Comparison of ENCODE assay signal across 38 cellular contexts in the genomic region with DNA sequence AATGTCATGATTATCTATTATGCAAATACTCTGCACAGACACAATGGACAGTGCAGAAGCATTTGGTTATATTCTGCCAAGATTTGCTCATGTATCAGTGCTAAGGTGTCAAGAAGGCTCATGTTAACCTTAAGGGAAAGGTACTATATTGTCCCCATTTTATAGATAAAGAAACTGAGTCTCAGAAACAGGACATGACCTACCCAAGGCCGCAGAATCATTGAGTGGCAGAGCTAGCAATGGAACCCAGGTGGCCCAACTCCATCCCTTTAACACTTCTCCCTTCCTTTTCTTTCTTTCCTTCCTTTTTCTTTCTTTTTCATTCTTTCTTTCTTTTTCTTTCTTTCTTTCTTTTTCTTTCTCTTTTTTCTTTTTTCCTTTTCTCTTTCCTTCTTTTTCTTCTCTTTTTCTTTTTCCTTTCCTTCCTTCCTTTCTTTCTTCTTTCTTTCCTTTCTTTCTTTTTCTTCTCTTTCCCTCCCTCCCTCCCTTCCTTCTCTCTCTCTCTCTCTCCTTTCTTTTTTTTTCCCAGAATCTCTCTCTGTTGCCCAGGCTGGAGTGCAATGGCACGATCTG.
"Had no signal": no experiment of that assay in that cellular context is flagged by ENCODE, and none has a peak within 500 bp of the region (broad histone marks: within the 10 kb centered on the region; RNA-seq: fewer than 3 reads in every experiment).

No MANE protein-coding gene starts in this region.

- FAIRE-seq: bronchial epithelial cell, TTC549 had no signal

- DNase-seq: activated CD4-positive, alpha-beta memory T cell treated with anti-CD3 and anti-CD28 coated beads, Interleukin-2, amount 10 ng/mL, durations not matched to agents 7 days and 5 days; activated CD4-positive, alpha-beta T cell treated with anti-CD3 and anti-CD28 coated beads for 1 hour; activated CD4-positive, alpha-beta T cell treated with anti-CD3 and anti-CD28 coated beads for 36 hours; activated CD4-positive, alpha-beta T cell treated with anti-CD3 and anti-CD28 coated beads for 48 hours; activated CD4-positive, alpha-beta T cell treated with anti-CD3 and anti-CD28 coated beads, Interleukin-2, amount 10 ng/mL, durations not matched to agents 7 days and 5 days; activated CD4-positive, alpha-beta T cell treated with anti-CD3 and anti-CD28 coated beads, Interleukin-2, amount 50 U/mL, for 48 hours; activated CD4-positive, CD25-positive, alpha-beta regulatory T cell; activated CD8-positive, alpha-beta memory T cell treated with anti-CD3 and anti-CD28 coated beads for 24 hours; activated CD8-positive, alpha-beta memory T cell treated with anti-CD3 and anti-CD28 coated beads, Interleukin-2, amount 10 ng/mL, durations not matched to agents 7 days and 5 days; activated CD8-positive, alpha-beta memory T cell treated with anti-CD3 and anti-CD28 coated beads, Interleukin-2, amount 50 U/mL, for 48 hours; activated effector memory CD4-positive, alpha-beta T cell treated with Interleukin-2 at 50 U/mL for 16 hours; activated gamma-delta T cell; activated naive CD4-positive, alpha-beta T cell treated with anti-CD3 and anti-CD28 coated beads, Interleukin-2, amount 10 ng/mL, durations not matched to agents 7 days and 5 days; activated naive CD4-positive, alpha-beta T cell treated with Interleukin-2 at 50 U/mL for 16 hours; activated naive CD8-positive, alpha-beta T cell treated with anti-CD3 and anti-CD28 coated beads, Interleukin-2, amount 10 ng/mL, durations not matched to agents 7 days and 5 days; activated naive CD8-positive, alpha-beta T cell treated with anti-CD3 and anti-CD28 coated beads, Interleukin-2, amount 50 U/mL, for 24 hours; activated T-cell treated with anti-CD3 and anti-CD28 coated beads, Interleukin-2, amount 50 U/mL, for 24 hours; activated T-cell treated with anti-CD3 and anti-CD28 coated beads, Interleukin-2, amount 50 U/mL, for 48 hours; amygdala; anterior cingulate cortex; caudate nucleus; cerebellar nuclear complex; T-helper 1 cell; T-helper 2 cell; T-helper 9 cell had no signal

- H3K4me1 ChIP-seq: ascending aorta had no signal

- H3K27ac Mint-ChIP-seq: activated CD4-positive, alpha-beta memory T cell treated with anti-CD3 and anti-CD28 coated beads, Interleukin-2, amount 10 ng/mL, durations not matched to agents 7 days and 5 days; activated CD4-positive, alpha-beta T cell treated with anti-CD3 and anti-CD28 coated beads for 36 hours; activated CD4-positive, alpha-beta T cell treated with anti-CD3 and anti-CD28 coated beads, Interleukin-2, amount 10 ng/mL, durations not matched to agents 7 days and 5 days; activated CD8-positive, alpha-beta memory T cell treated with anti-CD3 and anti-CD28 coated beads, Interleukin-2, amount 10 ng/mL, durations not matched to agents 7 days and 5 days; activated naive CD4-positive, alpha-beta T cell treated with anti-CD3 and anti-CD28 coated beads, Interleukin-2, amount 10 ng/mL, durations not matched to agents 7 days and 5 days; activated naive CD4-positive, alpha-beta T cell treated with anti-CD3 and anti-CD28 coated beads, Interleukin-2, amount 50 U/mL, for 24 hours; activated naive CD8-positive, alpha-beta T cell; activated naive CD8-positive, alpha-beta T cell treated with anti-CD3 and anti-CD28 coated beads, Interleukin-2, amount 10 ng/mL, durations not matched to agents 7 days and 5 days; activated naive CD8-positive, alpha-beta T cell treated with anti-CD3 and anti-CD28 coated beads, Interleukin-2, amount 50 U/mL, for 24 hours; activated T-helper 2 cell treated with anti-CD3 and anti-CD28 coated beads, Interferon-gamma antibody, Interleukin-2, Interleukin-4, amounts not matched to agents 10 μg/mL and 5 μg/mL and 100 μg/mL, durations not matched to agents 14 hours and 24 hours and 36 hours; brain; T-helper 1 cell treated with Interleukin-12 subunit alpha and Interleukin-12 subunit beta and Interleukin-4 antibody, amounts not matched to agents 30 μg/mL and 1 μg/mL, for 36 hours; T-helper 2 cell treated with Interferon-gamma antibody and Interleukin-4, amounts not matched to agents 5 μg/mL and 100 μg/mL, for 36 hours had no signal

- H3K27me3 ChIP-seq: ascending aorta, cardiac muscle cell had no signal

- H3K36me3 Mint-ChIP-seq: activated CD8-positive, alpha-beta memory T cell treated with anti-CD3 and anti-CD28 coated beads, Interleukin-2, amount 10 ng/mL, durations not matched to agents 7 days and 5 days; activated naive CD4-positive, alpha-beta T cell treated with anti-CD3 and anti-CD28 coated beads, Interleukin-2, amount 10 ng/mL, durations not matched to agents 7 days and 5 days; activated naive CD8-positive, alpha-beta T cell treated with anti-CD3 and anti-CD28 coated beads, Interleukin-2, amount 10 ng/mL, durations not matched to agents 7 days and 5 days had no signal

- H3K27me3 Mint-ChIP-seq: activated naive CD4-positive, alpha-beta T cell treated with anti-CD3 and anti-CD28 coated beads, Interleukin-2, amount 50 U/mL, for 24 hours; activated naive CD8-positive, alpha-beta T cell; activated naive CD8-positive, alpha-beta T cell treated with anti-CD3 and anti-CD28 coated beads, Interleukin-2, amount 10 ng/mL, durations not matched to agents 7 days and 5 days; activated T-cell treated with anti-CD3 and anti-CD28 coated beads, Interleukin-2, amount 50 U/mL, for 24 hours had no signal

- H3K36me3 ChIP-seq: ascending aorta, cardiac muscle cell had no signal

- ATAC-seq: activated CD4-positive, alpha-beta T cell treated with anti-CD3 and anti-CD28 coated beads for 36 hours; activated CD4-positive, CD25-positive, alpha-beta regulatory T cell treated with anti-CD3 and anti-CD28 coated beads, Interleukin-2, amount 50 U/mL, for 24 hours; activated CD8-positive, alpha-beta memory T cell treated with anti-CD3 and anti-CD28 coated beads, Interleukin-2, amount 10 ng/mL, durations not matched to agents 7 days and 5 days; activated naive CD8-positive, alpha-beta T cell treated with anti-CD3 and anti-CD28 coated beads, Interleukin-2, amount 50 U/mL, for 24 hours had no signal

- H3K4me1 Mint-ChIP-seq: activated CD4-positive, alpha-beta memory T cell treated with anti-CD3 and anti-CD28 coated beads, Interleukin-2, amount 10 ng/mL, durations not matched to agents 7 days and 5 days; activated CD4-positive, alpha-beta T cell treated with anti-CD3 and anti-CD28 coated beads for 36 hours; activated CD4-positive, alpha-beta T cell treated with anti-CD3 and anti-CD28 coated beads, Interleukin-2, amount 10 ng/mL, durations not matched to agents 7 days and 5 days; activated CD8-positive, alpha-beta memory T cell treated with anti-CD3 and anti-CD28 coated beads, Interleukin-2, amount 10 ng/mL, durations not matched to agents 7 days and 5 days; activated naive CD4-positive, alpha-beta T cell treated with anti-CD3 and anti-CD28 coated beads, Interleukin-2, amount 10 ng/mL, durations not matched to agents 7 days and 5 days; activated naive CD4-positive, alpha-beta T cell treated with anti-CD3 and anti-CD28 coated beads, Interleukin-2, amount 50 U/mL, for 24 hours; activated naive CD8-positive, alpha-beta T cell treated with anti-CD3 and anti-CD28 coated beads, Interleukin-2, amount 10 ng/mL, durations not matched to agents 7 days and 5 days; activated naive CD8-positive, alpha-beta T cell treated with anti-CD3 and anti-CD28 coated beads, Interleukin-2, amount 50 U/mL, for 24 hours; central memory CD8-positive, alpha-beta T cell had no signal

- H3K27ac ChIP-seq: ascending aorta, cardiac muscle cell, VCaP had no signal

- H3K4me3 ChIP-seq: ascending aorta, cardiac muscle cell had no signal

- H3K4me3 Mint-ChIP-seq: activated CD4-positive, alpha-beta memory T cell treated with anti-CD3 and anti-CD28 coated beads, Interleukin-2, amount 10 ng/mL, durations not matched to agents 7 days and 5 days; activated CD4-positive, alpha-beta T cell treated with anti-CD3 and anti-CD28 coated beads for 36 hours; activated CD4-positive, alpha-beta T cell treated with anti-CD3 and anti-CD28 coated beads, Interleukin-2, amount 10 ng/mL, durations not matched to agents 7 days and 5 days; activated CD8-positive, alpha-beta memory T cell treated with anti-CD3 and anti-CD28 coated beads, Interleukin-2, amount 10 ng/mL, durations not matched to agents 7 days and 5 days; activated naive CD4-positive, alpha-beta T cell treated with anti-CD3 and anti-CD28 coated beads, Interleukin-2, amount 10 ng/mL, durations not matched to agents 7 days and 5 days; activated naive CD4-positive, alpha-beta T cell treated with anti-CD3 and anti-CD28 coated beads, Interleukin-2, amount 50 U/mL, for 24 hours; activated naive CD8-positive, alpha-beta T cell; activated naive CD8-positive, alpha-beta T cell treated with anti-CD3 and anti-CD28 coated beads, Interleukin-2, amount 10 ng/mL, durations not matched to agents 7 days and 5 days; activated naive CD8-positive, alpha-beta T cell treated with anti-CD3 and anti-CD28 coated beads, Interleukin-2, amount 50 U/mL, for 24 hours; activated T-cell treated with anti-CD3 and anti-CD28 coated beads, Interleukin-2, amount 50 U/mL, for 24 hours; brain; central memory CD8-positive, alpha-beta T cell; T-helper 1 cell treated with Interleukin-12 subunit alpha and Interleukin-12 subunit beta and Interleukin-4 antibody, amounts not matched to agents 30 μg/mL and 1 μg/mL, for 36 hours; T-helper 2 cell treated with Interferon-gamma antibody and Interleukin-4, amounts not matched to agents 5 μg/mL and 100 μg/mL, for 36 hours had no signal
